1 cellular context compared by ENCODE assay signal in genomic region chr4:109560687-109561452, GRCh38.
TF ChIP-seq lines count a peak whose summit lies in the region.

No MANE protein-coding gene starts in this region.

TF ChIP-seq in SK-N-SH, 30 proteins besides CTCF, POLR2A, EP300 and RAD21 (continued from another document):
- TF ChIP-seq REST (IDR thresholded peaks at IDR 0.05; ENCODE audit: low read depth, low read length) = no peak
- no peak for TF ChIP-seq SMC3 (IDR thresholded peaks at IDR 0.05; ENCODE audit: low read depth, low read length)
- TF ChIP-seq TEAD4 (IDR thresholded peaks at IDR 0.05; ENCODE audit: borderline replicate concordance, insufficient read depth) = no peak
- no peak for TF ChIP-seq NRF1 (IDR thresholded peaks at IDR 0.05; ENCODE audit: low read depth, low read length)
- TF ChIP-seq FOXJ3 (CRISPR knock-in tag; IDR thresholded peaks at IDR 0.05) = no peak
- no peak for TF ChIP-seq POLR2AphosphoS5 (IDR thresholded peaks at IDR 0.05; ENCODE audit: low read depth, low read length)
- TF ChIP-seq RCOR1 (IDR thresholded peaks at IDR 0.05; ENCODE audit: low read length) = no peak
- TF ChIP-seq MXI1 (IDR thresholded peaks at IDR 0.05; ENCODE audit: low read depth, low read length) = no peak
- TF ChIP-seq MEF2A (IDR thresholded peaks at IDR 0.05; ENCODE audit: borderline replicate concordance, low read depth) = no peak
- no peak for TF ChIP-seq USF1 (IDR thresholded peaks at IDR 0.05; ENCODE audit: borderline replicate concordance, low read depth)
- no peak for TF ChIP-seq RXRA (IDR thresholded peaks at IDR 0.05; ENCODE audit: borderline replicate concordance, low read depth)
- no peak for TF ChIP-seq YY1 (IDR thresholded peaks at IDR 0.05; ENCODE audit: low read depth)
- TF ChIP-seq RFX5 (IDR thresholded peaks at IDR 0.05; ENCODE audit: low read length) = no peak
- TF ChIP-seq FOSL2 (IDR thresholded peaks at IDR 0.05; ENCODE audit: borderline replicate concordance, low read depth) = peak; percentile 54; the same call in 1 of the 2 replicates
- TF ChIP-seq GATA2 (CRISPR knock-in tag; IDR thresholded peaks at IDR 0.05) = no peak
- TF ChIP-seq CHD2 (IDR thresholded peaks at IDR 0.05; ENCODE audit: low read length, partially characterized antibody) = no peak
- no peak for TF ChIP-seq USF2 (IDR thresholded peaks at IDR 0.05; ENCODE audit: borderline replicate concordance, low read depth, low read length)
- TF ChIP-seq SIN3A (IDR thresholded peaks at IDR 0.05; ENCODE audit: borderline replicate concordance, low read depth, low read length) = 0 out of 2 replicates have a peak, but pooled peaks have one; percentile 15
- no peak for TF ChIP-seq IRF3 (IDR thresholded peaks at IDR 0.05; ENCODE audit: low read depth, low read length)
